ENCODE assay signal across 18 cellular contexts in genomic region chr7:82183633-82184032, GRCh38.
DNase-seq lines count a peak whose midpoint lies in the region; ATAC-seq and TF ChIP-seq lines count a peak whose summit lies in the region.
"Had no signal": no experiment of that assay in that cellular context is flagged by ENCODE, and none has a peak within 500 bp of the region (broad histone marks: within the 10 kb centered on the region; RNA-seq: fewer than 3 reads in every experiment).

No MANE protein-coding gene starts in this region.

- no peaks in the 10 kb centered on the region for H3K36me3 ChIP-seq in H7 (replicated peaks; ENCODE audit: control insufficient read depth, insufficient read depth, low read length)
- H3K36me3 ChIP-seq: ascending aorta; BLaER1 treated with 17β-estradiol and CSF1 and Interleukin-3, amounts not matched to agents 10 nM and 100 nM; left lung; transverse colon had no signal

- CTCF ChIA-PET in activated CD4-positive, alpha-beta T cell treated with anti-CD3 and anti-CD28 coated beads for 36 hours (lab: Charles Lee) = no interaction called here

- peak; percentile 91 for DNase-seq in ELR (ENCODE audit: low read depth)
- peak; percentile 77 for DNase-seq in NOMO-1 treated with DMSO at 0.1 percent for 48 hours (lab: John Stamatoyannopoulos, UW; ENCODE audit: unreplicated experiment)
- peak; percentile 78 for DNase-seq in choroid plexus epithelial cell (ENCODE audit: low read depth)
- no peak for DNase-seq in omental fat pad (ENCODE audit: low spot score)
- no peak for DNase-seq in H7
- no peak for DNase-seq in DMS 273 treated with DMSO at 0.1 percent for 48 hours (lab: John Stamatoyannopoulos, UW)
- no peak for DNase-seq in activated CD4-positive, alpha-beta T cell treated with anti-CD3 and anti-CD28 coated beads for 36 hours
- DNase-seq: activated CD4-positive, alpha-beta T cell treated with anti-CD3 and anti-CD28 coated beads, Interleukin-2, amount 50 U/mL, for 4 hours; head of caudate nucleus; left lung; RPMI8226; stimulated activated CD8-positive, alpha-beta memory T cell treated with anti-CD3 and anti-CD28 coated beads, Interleukin-4, amount 100 ng/mL, for 48 hours; transverse colon had no signal

- H3K36me3 Mint-ChIP-seq in activated CD4-positive, alpha-beta T cell treated with anti-CD3 and anti-CD28 coated beads for 36 hours (ENCODE audit: low read depth) = no peaks in the 10 kb centered on the region

- no peak overlapping the region for H3K4me3 Mint-ChIP-seq in activated CD4-positive, alpha-beta T cell treated with anti-CD3 and anti-CD28 coated beads for 36 hours

- ATAC-seq in omental fat pad (ENCODE audit: low FRiP score) (peak; percentile 95), GM21360 (IDR thresholded peaks at IDR 0.05; ENCODE audit: unreplicated experiment) (no peak)
- ATAC-seq in activated CD4-positive, alpha-beta T cell treated with anti-CD3 and anti-CD28 coated beads for 36 hours = no peak
- ATAC-seq: left lung had no signal

- H3K9me3 Mint-ChIP-seq in activated CD4-positive, alpha-beta T cell treated with anti-CD3 and anti-CD28 coated beads for 36 hours (ENCODE audit: low read depth) = no peaks in the 10 kb centered on the region

- H3K27ac Mint-ChIP-seq in activated CD4-positive, alpha-beta T cell treated with anti-CD3 and anti-CD28 coated beads for 36 hours = no peak overlapping the region
- H3K27ac Mint-ChIP-seq: activated T-helper 2 cell treated with anti-CD3 and anti-CD28 coated beads, Interferon-gamma antibody, Interleukin-2, Interleukin-4, amounts not matched to agents 10 μg/mL and 5 μg/mL and 100 μg/mL, durations not matched to agents 14 hours and 24 hours and 36 hours; progenitor cell of endocrine pancreas had no signal

- intact Hi-C loops in activated CD4-positive, alpha-beta T cell treated with anti-CD3 and anti-CD28 coated beads for 36 hours (cut with DNase I, micrococcal nuclease) = no loop called here

- POLR2A ChIA-PET in activated CD4-positive, alpha-beta T cell treated with anti-CD3 and anti-CD28 coated beads for 36 hours (lab: Charles Lee) = interaction anchor here (0.6 kb wide), 1 partner anchor 198 kb away, joined by 8 read pairs; no protein-coding TSS in a partner anchor

- H3K4me1 Mint-ChIP-seq in activated CD4-positive, alpha-beta T cell treated with anti-CD3 and anti-CD28 coated beads for 36 hours = no peaks in the 10 kb centered on the region

- no peaks in the 10 kb centered on the region for H3K27me3 ChIP-seq in H7 (ENCODE audit: control insufficient read depth, insufficient read depth, low read length)
- H3K27me3 ChIP-seq: ascending aorta; BLaER1 treated with 17β-estradiol and CSF1 and Interleukin-3, amounts not matched to agents 10 nM and 100 nM; left lung; transverse colon had no signal

- H3K27me3 Mint-ChIP-seq in activated CD4-positive, alpha-beta T cell treated with anti-CD3 and anti-CD28 coated beads for 36 hours = no peaks in the 10 kb centered on the region
- H3K27me3 Mint-ChIP-seq: progenitor cell of endocrine pancreas had no signal

- TF ChIP-seq CTCF in choroid plexus epithelial cell (conservative IDR thresholded peaks at IDR 0.05; ENCODE audit: low read depth, low read length) = no peak
- TF ChIP-seq CTCF in omental fat pad (IDR thresholded peaks at IDR 0.05) = no peak

- H3K4me3 ChIP-seq in choroid plexus epithelial cell (ENCODE audit: low read depth, low read length) (no peak overlapping the region), H7 (ENCODE audit: insufficient read depth, low read depth, low read length) (no peak overlapping the region)
- H3K4me3 ChIP-seq: ascending aorta; BLaER1 treated with 17β-estradiol and CSF1 and Interleukin-3, amounts not matched to agents 10 nM and 100 nM; left lung; transverse colon had no signal

Comparison
In these comparisons a context has a peak if more than half of its experiments do, and no peak if none do; other contexts are left out.
1. DNase-seq: peak in ELR (single experiment), NOMO-1 treated with DMSO at 0.1 percent for 48 hours (single experiment) and choroid plexus epithelial cell (single experiment); none in omental fat pad (single experiment), H7 (single experiment), DMS 273 treated with DMSO at 0.1 percent for 48 hours (single experiment) and activated CD4-positive, alpha-beta T cell treated with anti-CD3 and anti-CD28 coated beads for 36 hours (single experiment).